Comparison of ENCODE assay signal across 3 cellular contexts in the genomic region with DNA sequence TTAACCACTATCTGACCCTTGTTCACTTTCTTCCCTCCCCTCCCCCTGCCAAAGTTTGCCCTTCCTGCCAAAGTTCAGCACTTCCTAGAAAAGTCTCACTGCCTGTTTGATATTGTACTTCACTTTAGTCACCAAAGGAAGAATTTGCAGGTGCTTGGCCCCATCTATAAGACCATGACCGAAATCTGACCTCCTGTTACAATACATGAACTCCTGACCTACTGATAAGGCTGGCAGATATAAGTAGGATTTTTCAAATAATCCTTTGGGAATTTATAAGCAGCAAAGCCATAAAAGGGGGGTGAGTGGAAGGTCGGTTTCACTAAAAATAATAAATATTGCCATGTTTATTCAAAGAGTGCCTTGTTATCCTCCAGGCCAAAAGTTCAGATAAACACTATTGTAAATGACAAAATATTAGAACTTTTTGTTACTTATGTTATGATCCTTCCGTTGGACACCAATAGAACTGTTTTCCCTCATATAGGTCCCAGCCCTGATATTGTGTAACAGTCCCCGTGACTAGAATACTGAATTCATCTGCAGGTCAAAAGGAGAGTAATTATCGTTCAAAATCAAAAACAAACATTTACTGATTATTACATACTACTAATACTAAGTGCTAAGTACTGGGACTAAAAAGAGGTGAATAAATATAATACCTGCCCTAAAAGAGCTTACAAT.
TF ChIP-seq lines count a peak whose summit lies in the region.

No MANE protein-coding gene starts in this region.

TF ChIP-seq in SK-N-SH treated with all-trans-retinoic acid at 6 μM for 48 hours, 23 proteins besides CTCF, POLR2A, EP300 and RAD21 (continued from another document):
- TF ChIP-seq, protein P1, sequence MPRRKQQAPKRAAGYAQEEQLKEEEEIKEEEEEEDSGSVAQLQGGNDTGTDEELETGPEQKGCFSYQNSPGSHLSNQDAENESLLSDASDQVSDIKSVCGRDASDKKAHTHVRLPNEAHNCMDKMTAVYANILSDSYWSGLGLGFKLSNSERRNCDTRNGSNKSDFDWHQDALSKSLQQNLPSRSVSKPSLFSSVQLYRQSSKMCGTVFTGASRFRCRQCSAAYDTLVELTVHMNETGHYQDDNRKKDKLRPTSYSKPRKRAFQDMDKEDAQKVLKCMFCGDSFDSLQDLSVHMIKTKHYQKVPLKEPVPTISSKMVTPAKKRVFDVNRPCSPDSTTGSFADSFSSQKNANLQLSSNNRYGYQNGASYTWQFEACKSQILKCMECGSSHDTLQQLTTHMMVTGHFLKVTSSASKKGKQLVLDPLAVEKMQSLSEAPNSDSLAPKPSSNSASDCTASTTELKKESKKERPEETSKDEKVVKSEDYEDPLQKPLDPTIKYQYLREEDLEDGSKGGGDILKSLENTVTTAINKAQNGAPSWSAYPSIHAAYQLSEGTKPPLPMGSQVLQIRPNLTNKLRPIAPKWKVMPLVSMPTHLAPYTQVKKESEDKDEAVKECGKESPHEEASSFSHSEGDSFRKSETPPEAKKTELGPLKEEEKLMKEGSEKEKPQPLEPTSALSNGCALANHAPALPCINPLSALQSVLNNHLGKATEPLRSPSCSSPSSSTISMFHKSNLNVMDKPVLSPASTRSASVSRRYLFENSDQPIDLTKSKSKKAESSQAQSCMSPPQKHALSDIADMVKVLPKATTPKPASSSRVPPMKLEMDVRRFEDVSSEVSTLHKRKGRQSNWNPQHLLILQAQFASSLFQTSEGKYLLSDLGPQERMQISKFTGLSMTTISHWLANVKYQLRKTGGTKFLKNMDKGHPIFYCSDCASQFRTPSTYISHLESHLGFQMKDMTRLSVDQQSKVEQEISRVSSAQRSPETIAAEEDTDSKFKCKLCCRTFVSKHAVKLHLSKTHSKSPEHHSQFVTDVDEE (CRISPR knock-in tag; IDR thresholded peaks at IDR 0.05) = peak; percentile 22; the same call in 1 of the 2 replicates
- TF ChIP-seq ZC3H10 (CRISPR knock-in tag; IDR thresholded peaks at IDR 0.05) (no peak), RARB (CRISPR knock-in tag; IDR thresholded peaks at IDR 0.05) (peak; percentile 90; the same call in 1 of the 2 replicates), PPARA (CRISPR knock-in tag; IDR thresholded peaks at IDR 0.05; ENCODE audit: borderline replicate concordance) (no peak)
- TF ChIP-seq, protein P2, sequence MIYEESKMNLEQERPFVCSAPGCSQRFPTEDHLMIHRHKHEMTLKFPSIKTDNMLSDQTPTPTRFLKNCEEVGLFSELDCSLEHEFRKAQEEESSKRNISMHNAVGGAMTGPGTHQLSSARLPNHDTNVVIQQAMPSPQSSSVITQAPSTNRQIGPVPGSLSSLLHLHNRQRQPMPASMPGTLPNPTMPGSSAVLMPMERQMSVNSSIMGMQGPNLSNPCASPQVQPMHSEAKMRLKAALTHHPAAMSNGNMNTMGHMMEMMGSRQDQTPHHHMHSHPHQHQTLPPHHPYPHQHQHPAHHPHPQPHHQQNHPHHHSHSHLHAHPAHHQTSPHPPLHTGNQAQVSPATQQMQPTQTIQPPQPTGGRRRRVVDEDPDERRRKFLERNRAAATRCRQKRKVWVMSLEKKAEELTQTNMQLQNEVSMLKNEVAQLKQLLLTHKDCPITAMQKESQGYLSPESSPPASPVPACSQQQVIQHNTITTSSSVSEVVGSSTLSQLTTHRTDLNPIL (CRISPR knock-in tag; IDR thresholded peaks at IDR 0.05; ENCODE audit: low read depth) = 0 out of 2 replicates have a peak, but pooled peaks have one; percentile 39

TF ChIP-seq in SK-N-SH, 30 proteins besides CTCF, POLR2A, EP300 and RAD21:
- TF ChIP-seq, protein P3, sequence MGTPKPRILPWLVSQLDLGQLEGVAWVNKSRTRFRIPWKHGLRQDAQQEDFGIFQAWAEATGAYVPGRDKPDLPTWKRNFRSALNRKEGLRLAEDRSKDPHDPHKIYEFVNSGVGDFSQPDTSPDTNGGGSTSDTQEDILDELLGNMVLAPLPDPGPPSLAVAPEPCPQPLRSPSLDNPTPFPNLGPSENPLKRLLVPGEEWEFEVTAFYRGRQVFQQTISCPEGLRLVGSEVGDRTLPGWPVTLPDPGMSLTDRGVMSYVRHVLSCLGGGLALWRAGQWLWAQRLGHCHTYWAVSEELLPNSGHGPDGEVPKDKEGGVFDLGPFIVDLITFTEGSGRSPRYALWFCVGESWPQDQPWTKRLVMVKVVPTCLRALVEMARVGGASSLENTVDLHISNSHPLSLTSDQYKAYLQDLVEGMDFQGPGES (IDR thresholded peaks at IDR 0.05; ENCODE audit: low read depth, low read length) = no peak
- TF ChIP-seq ELF1 (IDR thresholded peaks at IDR 0.05) (no peak), POLR2AphosphoS5 (IDR thresholded peaks at IDR 0.05; ENCODE audit: low read depth, low read length) (no peak), RCOR1 (IDR thresholded peaks at IDR 0.05; ENCODE audit: low read length) (no peak), SIN3A (IDR thresholded peaks at IDR 0.05; ENCODE audit: borderline replicate concordance, low read depth, low read length) (no peak), MXI1 (IDR thresholded peaks at IDR 0.05; ENCODE audit: low read depth, low read length) (no peak), SMC3 (IDR thresholded peaks at IDR 0.05; ENCODE audit: low read depth, low read length) (no peak), JUND (IDR thresholded peaks at IDR 0.05) (no peak), RXRA (IDR thresholded peaks at IDR 0.05; ENCODE audit: borderline replicate concordance, low read depth) (no peak), TAF1 (IDR thresholded peaks at IDR 0.05; ENCODE audit: borderline replicate concordance, low read depth, low read length) (no peak)
- TF ChIP-seq, protein P4, sequence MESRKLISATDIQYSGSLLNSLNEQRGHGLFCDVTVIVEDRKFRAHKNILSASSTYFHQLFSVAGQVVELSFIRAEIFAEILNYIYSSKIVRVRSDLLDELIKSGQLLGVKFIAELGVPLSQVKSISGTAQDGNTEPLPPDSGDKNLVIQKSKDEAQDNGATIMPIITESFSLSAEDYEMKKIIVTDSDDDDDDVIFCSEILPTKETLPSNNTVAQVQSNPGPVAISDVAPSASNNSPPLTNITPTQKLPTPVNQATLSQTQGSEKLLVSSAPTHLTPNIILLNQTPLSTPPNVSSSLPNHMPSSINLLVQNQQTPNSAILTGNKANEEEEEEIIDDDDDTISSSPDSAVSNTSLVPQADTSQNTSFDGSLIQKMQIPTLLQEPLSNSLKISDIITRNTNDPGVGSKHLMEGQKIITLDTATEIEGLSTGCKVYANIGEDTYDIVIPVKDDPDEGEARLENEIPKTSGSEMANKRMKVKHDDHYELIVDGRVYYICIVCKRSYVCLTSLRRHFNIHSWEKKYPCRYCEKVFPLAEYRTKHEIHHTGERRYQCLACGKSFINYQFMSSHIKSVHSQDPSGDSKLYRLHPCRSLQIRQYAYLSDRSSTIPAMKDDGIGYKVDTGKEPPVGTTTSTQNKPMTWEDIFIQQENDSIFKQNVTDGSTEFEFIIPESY (IDR thresholded peaks at IDR 0.05; ENCODE audit: borderline replicate concordance, low read depth) = no peak
- TF ChIP-seq, protein P5, sequence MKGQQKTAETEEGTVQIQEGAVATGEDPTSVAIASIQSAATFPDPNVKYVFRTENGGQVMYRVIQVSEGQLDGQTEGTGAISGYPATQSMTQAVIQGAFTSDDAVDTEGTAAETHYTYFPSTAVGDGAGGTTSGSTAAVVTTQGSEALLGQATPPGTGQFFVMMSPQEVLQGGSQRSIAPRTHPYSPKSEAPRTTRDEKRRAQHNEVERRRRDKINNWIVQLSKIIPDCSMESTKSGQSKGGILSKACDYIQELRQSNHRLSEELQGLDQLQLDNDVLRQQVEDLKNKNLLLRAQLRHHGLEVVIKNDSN (IDR thresholded peaks at IDR 0.05; ENCODE audit: borderline replicate concordance, low read depth) = no peak
- TF ChIP-seq, protein P6, sequence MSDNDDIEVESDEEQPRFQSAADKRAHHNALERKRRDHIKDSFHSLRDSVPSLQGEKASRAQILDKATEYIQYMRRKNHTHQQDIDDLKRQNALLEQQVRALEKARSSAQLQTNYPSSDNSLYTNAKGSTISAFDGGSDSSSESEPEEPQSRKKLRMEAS (IDR thresholded peaks at IDR 0.05; ENCODE audit: low read depth) = no peak

TF ChIP-seq in HepG2, 621 proteins besides CTCF, POLR2A, EP300 and RAD21 (continues in another document):
- TF ChIP-seq, protein P7, sequence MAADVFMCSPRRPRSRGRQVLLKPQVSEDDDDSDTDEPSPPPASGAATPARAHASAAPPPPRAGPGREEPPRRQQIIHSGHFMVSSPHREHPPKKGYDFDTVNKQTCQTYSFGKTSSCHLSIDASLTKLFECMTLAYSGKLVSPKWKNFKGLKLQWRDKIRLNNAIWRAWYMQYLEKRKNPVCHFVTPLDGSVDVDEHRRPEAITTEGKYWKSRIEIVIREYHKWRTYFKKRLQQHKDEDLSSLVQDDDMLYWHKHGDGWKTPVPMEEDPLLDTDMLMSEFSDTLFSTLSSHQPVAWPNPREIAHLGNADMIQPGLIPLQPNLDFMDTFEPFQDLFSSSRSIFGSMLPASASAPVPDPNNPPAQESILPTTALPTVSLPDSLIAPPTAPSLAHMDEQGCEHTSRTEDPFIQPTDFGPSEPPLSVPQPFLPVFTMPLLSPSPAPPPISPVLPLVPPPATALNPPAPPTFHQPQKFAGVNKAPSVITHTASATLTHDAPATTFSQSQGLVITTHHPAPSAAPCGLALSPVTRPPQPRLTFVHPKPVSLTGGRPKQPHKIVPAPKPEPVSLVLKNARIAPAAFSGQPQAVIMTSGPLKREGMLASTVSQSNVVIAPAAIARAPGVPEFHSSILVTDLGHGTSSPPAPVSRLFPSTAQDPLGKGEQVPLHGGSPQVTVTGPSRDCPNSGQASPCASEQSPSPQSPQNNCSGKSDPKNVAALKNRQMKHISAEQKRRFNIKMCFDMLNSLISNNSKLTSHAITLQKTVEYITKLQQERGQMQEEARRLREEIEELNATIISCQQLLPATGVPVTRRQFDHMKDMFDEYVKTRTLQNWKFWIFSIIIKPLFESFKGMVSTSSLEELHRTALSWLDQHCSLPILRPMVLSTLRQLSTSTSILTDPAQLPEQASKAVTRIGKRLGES (CRISPR knock-in tag; IDR thresholded peaks at IDR 0.05; ENCODE audit: borderline replicate concordance) = no peak
- no peak for TF ChIP-seq SAP130 (CRISPR knock-in tag; IDR thresholded peaks at IDR 0.05; ENCODE audit: low read depth)
- TF ChIP-seq, protein P8, sequence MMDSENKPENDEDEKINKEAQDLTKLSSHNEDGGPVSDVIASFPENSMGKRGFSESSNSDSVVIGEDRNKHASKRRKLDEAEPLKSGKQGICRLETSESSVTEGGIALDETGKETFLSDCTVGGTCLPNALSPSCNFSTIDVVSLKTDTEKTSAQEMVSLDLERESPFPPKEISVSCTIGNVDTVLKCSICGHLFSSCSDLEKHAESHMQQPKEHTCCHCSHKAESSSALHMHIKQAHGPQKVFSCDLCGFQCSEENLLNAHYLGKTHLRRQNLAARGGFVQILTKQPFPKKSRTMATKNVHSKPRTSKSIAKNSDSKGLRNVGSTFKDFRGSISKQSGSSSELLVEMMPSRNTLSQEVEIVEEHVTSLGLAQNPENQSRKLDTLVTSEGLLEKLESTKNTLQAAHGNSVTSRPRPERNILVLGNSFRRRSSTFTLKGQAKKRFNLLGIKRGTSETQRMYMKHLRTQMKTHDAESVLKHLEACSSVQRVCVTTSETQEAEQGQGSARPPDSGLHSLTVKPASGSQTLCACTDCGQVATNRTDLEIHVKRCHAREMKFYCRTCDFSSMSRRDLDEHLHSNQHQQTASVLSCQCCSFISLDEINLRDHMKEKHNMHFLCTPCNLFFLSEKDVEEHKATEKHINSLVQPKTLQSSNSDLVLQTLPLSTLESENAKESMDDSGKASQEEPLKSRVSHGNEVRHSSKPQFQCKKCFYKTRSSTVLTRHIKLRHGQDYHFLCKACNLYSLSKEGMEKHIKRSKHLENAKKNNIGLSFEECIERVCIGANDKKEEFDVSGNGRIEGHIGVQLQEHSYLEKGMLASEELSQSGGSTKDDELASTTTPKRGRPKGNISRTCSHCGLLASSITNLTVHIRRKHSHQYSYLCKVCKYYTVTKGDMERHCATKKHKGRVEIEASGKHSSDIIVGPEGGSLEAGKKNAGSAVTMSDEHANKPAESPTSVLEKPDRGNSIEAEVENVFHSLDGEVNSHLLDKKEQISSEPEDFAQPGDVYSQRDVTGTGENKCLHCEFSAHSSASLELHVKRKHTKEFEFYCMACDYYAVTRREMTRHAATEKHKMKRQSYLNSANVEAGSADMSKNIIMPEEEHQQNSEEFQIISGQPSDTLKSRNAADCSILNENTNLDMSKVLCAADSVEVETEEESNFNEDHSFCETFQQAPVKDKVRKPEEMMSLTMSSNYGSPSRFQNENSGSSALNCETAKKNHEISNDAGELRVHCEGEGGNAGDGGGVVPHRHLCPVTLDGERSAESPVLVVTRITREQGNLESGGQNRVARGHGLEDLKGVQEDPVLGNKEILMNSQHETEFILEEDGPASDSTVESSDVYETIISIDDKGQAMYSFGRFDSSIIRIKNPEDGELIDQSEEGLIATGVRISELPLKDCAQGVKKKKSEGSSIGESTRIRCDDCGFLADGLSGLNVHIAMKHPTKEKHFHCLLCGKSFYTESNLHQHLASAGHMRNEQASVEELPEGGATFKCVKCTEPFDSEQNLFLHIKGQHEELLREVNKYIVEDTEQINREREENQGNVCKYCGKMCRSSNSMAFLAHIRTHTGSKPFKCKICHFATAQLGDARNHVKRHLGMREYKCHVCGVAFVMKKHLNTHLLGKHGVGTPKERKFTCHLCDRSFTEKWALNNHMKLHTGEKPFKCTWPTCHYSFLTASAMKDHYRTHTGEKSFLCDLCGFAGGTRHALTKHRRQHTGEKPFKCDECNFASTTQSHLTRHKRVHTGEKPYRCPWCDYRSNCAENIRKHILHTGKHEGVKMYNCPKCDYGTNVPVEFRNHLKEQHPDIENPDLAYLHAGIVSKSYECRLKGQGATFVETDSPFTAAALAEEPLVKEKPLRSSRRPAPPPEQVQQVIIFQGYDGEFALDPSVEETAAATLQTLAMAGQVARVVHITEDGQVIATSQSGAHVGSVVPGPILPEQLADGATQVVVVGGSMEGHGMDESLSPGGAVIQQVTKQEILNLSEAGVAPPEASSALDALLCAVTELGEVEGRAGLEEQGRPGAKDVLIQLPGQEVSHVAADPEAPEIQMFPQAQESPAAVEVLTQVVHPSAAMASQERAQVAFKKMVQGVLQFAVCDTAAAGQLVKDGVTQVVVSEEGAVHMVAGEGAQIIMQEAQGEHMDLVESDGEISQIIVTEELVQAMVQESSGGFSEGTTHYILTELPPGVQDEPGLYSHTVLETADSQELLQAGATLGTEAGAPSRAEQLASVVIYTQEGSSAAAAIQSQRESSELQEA (CRISPR knock-in tag; IDR thresholded peaks at IDR 0.05; ENCODE audit: not compliant biosample characterization) = no peak
- no peak for TF ChIP-seq NFRKB (IDR thresholded peaks at IDR 0.05)
- TF ChIP-seq ZNF703 (CRISPR knock-in tag; IDR thresholded peaks at IDR 0.05; ENCODE audit: borderline replicate concordance) = no peak
- TF ChIP-seq, protein P9, sequence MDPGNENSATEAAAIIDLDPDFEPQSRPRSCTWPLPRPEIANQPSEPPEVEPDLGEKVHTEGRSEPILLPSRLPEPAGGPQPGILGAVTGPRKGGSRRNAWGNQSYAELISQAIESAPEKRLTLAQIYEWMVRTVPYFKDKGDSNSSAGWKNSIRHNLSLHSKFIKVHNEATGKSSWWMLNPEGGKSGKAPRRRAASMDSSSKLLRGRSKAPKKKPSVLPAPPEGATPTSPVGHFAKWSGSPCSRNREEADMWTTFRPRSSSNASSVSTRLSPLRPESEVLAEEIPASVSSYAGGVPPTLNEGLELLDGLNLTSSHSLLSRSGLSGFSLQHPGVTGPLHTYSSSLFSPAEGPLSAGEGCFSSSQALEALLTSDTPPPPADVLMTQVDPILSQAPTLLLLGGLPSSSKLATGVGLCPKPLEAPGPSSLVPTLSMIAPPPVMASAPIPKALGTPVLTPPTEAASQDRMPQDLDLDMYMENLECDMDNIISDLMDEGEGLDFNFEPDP (CRISPR knock-in tag; conservative IDR thresholded peaks at IDR 0.05) = no peak
- TF ChIP-seq, protein P10, sequence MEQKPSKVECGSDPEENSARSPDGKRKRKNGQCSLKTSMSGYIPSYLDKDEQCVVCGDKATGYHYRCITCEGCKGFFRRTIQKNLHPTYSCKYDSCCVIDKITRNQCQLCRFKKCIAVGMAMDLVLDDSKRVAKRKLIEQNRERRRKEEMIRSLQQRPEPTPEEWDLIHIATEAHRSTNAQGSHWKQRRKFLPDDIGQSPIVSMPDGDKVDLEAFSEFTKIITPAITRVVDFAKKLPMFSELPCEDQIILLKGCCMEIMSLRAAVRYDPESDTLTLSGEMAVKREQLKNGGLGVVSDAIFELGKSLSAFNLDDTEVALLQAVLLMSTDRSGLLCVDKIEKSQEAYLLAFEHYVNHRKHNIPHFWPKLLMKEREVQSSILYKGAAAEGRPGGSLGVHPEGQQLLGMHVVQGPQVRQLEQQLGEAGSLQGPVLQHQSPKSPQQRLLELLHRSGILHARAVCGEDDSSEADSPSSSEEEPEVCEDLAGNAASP (CRISPR knock-in tag; IDR thresholded peaks at IDR 0.05; ENCODE audit: borderline replicate concordance) = peak; percentile 39; the same call in 1 of the 2 replicates
